ENCODE assay signal across 8 cellular contexts in genomic region chr3:26589678-26590077, GRCh38. TPM values are rescaled to one million over a fixed set of nuclear protein-coding genes. Genes with fewer than 3 reads are reported as not detected.
"Had no signal": no experiment of that assay in that cellular context is flagged by ENCODE, and none has a peak within 500 bp of the region (broad histone marks: within the 10 kb centered on the region; RNA-seq: fewer than 3 reads in every experiment).

No MANE protein-coding gene starts in this region.

- ATAC-seq: GM23338 had no signal

- FAIRE-seq: H1, H54 had no signal

- H3K9me3 Mint-ChIP-seq: GM23338, H9 had no signal

- H3K4me3 ChIP-seq: GM23338 had no signal

- H3K4me1 Mint-ChIP-seq: GM23338, H9, IgD-negative memory B cell had no signal

- H3K27me3 Mint-ChIP-seq: IgD-negative memory B cell had no signal

- H3K36me3 Mint-ChIP-seq: IgD-negative memory B cell had no signal

- H3K27ac Mint-ChIP-seq: GM23338, H9, IgD-negative memory B cell had no signal

- H3K4me3 Mint-ChIP-seq: GM23338, H9, IgD-negative memory B cell had no signal

- H3K4me2 ChIP-seq: GM23338 had no signal

- H2AFZ ChIP-seq: GM23338 had no signal

- H3K27ac ChIP-seq: HL-60 had no signal

- DNase-seq: H9, HCEC 1CT, KG1 had no signal

RNA-seq across cellular contexts. Expression of gene LRRC3B, which starts 32.9 kb away (rescaled TPM):
- polyA plus RNA-seq: IgD-negative memory B cell had no signal
